21 cellular contexts compared by ENCODE assay signal in genomic region chrX:13697976-13698375, GRCh38. TPM values are rescaled to one million over a fixed set of nuclear protein-coding genes. Genes with fewer than 3 reads are reported as not detected.
DNase-seq lines count a peak whose midpoint lies in the region; ATAC-seq and TF ChIP-seq lines count a peak whose summit lies in the region.
"Had no signal": no experiment of that assay in that cellular context is flagged by ENCODE, and none has a peak within 500 bp of the region (broad histone marks: within the 10 kb centered on the region; RNA-seq: fewer than 3 reads in every experiment).

No MANE protein-coding gene starts in this region.

- no peaks in the 10 kb centered on the region for H3K9me3 Mint-ChIP-seq in effector memory CD8-positive, alpha-beta T cell
- H3K9me3 Mint-ChIP-seq in type B pancreatic cell: no peaks in the 10 kb centered on the region
- H3K9me3 Mint-ChIP-seq: activated naive CD4-positive, alpha-beta T cell treated with anti-CD3 and anti-CD28 coated beads, Interleukin-2, amount 50 U/mL, for 24 hours; activated T-cell treated with anti-CD3 and anti-CD28 coated beads, Interleukin-2, amount 50 U/mL, for 72 hours; HFFc6; nephron; stimulated activated naive CD8-positive, alpha-beta T cell treated with anti-CD3 and anti-CD28 coated beads, Interleukin-15, Interleukin-2, amounts not matched to agents 100 ng/mL and 50 ng/mL, for 24 hours; T-helper 2 cell treated with Interferon-gamma antibody and Interleukin-4, amounts not matched to agents 5 μg/mL and 100 μg/mL, for 36 hours had no signal

- H3K36me3 Mint-ChIP-seq in effector memory CD8-positive, alpha-beta T cell (ENCODE audit: insufficient read depth): peaks cover 4% of the 10 kb centered on the region
- H3K36me3 Mint-ChIP-seq in type B pancreatic cell: peaks cover 18% of the 10 kb centered on the region

- H3K27ac ChIP-seq in HL-60 (replicated peaks) (peak overlapping the region; percentile 39; the same call in 1 of the 2 replicates), aorta (ENCODE audit: low read depth in 1 of 2, low read length in 2 of 2) (no peak overlapping the region)
- H3K27ac ChIP-seq: SK-N-MC had no signal

- no peaks in the 10 kb centered on the region for H3K27me3 Mint-ChIP-seq in effector memory CD8-positive, alpha-beta T cell
- H3K27me3 Mint-ChIP-seq in type B pancreatic cell: no peaks in the 10 kb centered on the region
- H3K27me3 Mint-ChIP-seq: activated naive CD4-positive, alpha-beta T cell treated with anti-CD3 and anti-CD28 coated beads, Interleukin-2, amount 50 U/mL, for 24 hours; stimulated activated naive CD8-positive, alpha-beta T cell treated with anti-CD3 and anti-CD28 coated beads, Interleukin-15, Interleukin-2, amounts not matched to agents 100 ng/mL and 50 ng/mL, for 24 hours had no signal

- intact Hi-C loops in aorta (cut with DNase I): no loop called here

- H3K4me1 ChIP-seq in aorta (ENCODE audit: control insufficient read depth in 1 of 2, insufficient read depth in 2 of 2, low read length in 2 of 2): peaks cover 2 to 13% of the 10 kb centered on the region in 2 donors

- DNase-seq in HL-60 (ENCODE audit: low read depth in 1 of 2, low spot score in 1 of 2): no peak
- DNase-seq in effector memory CD8-positive, alpha-beta T cell: no peak
- DNase-seq in type B pancreatic cell (ENCODE audit: extremely low spot score, unreplicated experiment): no peak
- no peak for DNase-seq in C1 segment of cervical spinal cord (lab: John Stamatoyannopoulos, UW)
- no peak for DNase-seq in aorta
- DNase-seq: activated T-cell treated with anti-CD3 and anti-CD28 coated beads, Interleukin-2, amount 50 U/mL, for 72 hours; endodermal cell; head of caudate nucleus; HFFc6; NCI-H146; NCI-H774; stimulated activated CD4-positive, alpha-beta T cell treated with anti-CD3 and anti-CD28 coated beads, Interleukin-1b, Interleukin-23, amount 100 ng/mL, for 48 hours; transverse colon had no signal

- H3K9me3 ChIP-seq in aorta (ENCODE audit: control insufficient read depth, low read length): no peaks in the 10 kb centered on the region
- H3K9me3 ChIP-seq: transverse colon had no signal

- H3K4me3 Mint-ChIP-seq in effector memory CD8-positive, alpha-beta T cell: no peak overlapping the region
- no peak overlapping the region for H3K4me3 Mint-ChIP-seq in type B pancreatic cell
- H3K4me3 Mint-ChIP-seq: endodermal cell; HFFc6; nephron; stimulated activated naive CD8-positive, alpha-beta T cell treated with anti-CD3 and anti-CD28 coated beads, Interleukin-15, Interleukin-2, amounts not matched to agents 100 ng/mL and 50 ng/mL, for 24 hours; T-helper 2 cell treated with Interferon-gamma antibody and Interleukin-4, amounts not matched to agents 5 μg/mL and 100 μg/mL, for 36 hours had no signal

- H3K36me3 ChIP-seq in aorta (ENCODE audit: control insufficient read depth in 1 of 2, insufficient read depth in 2 of 2, low read length in 1 of 2): no peaks in the 10 kb centered on the region
- H3K36me3 ChIP-seq: transverse colon had no signal

- WGBS in aorta, 2 donors: 92 to 100% methylated on average over 1 of the region's 1 CpG

- H3K4me3 ChIP-seq in HL-60 (replicated peaks; ENCODE audit: insufficient read depth, low read length) (no peak overlapping the region), aorta (ENCODE audit: low read length in 2 of 2) (no peak overlapping the region)
- H3K4me3 ChIP-seq: SK-N-MC, transverse colon had no signal

- H3K27ac Mint-ChIP-seq in effector memory CD8-positive, alpha-beta T cell: peak overlapping the region; percentile 81 to 89
- H3K27ac Mint-ChIP-seq in type B pancreatic cell: peak overlapping the region; percentile 61
- H3K27ac Mint-ChIP-seq: endodermal cell; HFFc6; nephron; T-helper 2 cell treated with Interferon-gamma antibody and Interleukin-4, amounts not matched to agents 5 μg/mL and 100 μg/mL, for 36 hours had no signal

- no peak for TF ChIP-seq CTCF in HL-60 (IDR thresholded peaks at IDR 0.05; ENCODE audit: insufficient read depth, low read length)
- no peak for TF ChIP-seq CTCF in type B pancreatic cell (conservative IDR thresholded peaks at IDR 0.05)

- H3K4me1 Mint-ChIP-seq in effector memory CD8-positive, alpha-beta T cell (ENCODE audit: low read depth in 2 of 2): peaks cover 48 to 56% of the 10 kb centered on the region in 2 donors
- peaks cover 12% of the 10 kb centered on the region for H3K4me1 Mint-ChIP-seq in type B pancreatic cell (ENCODE audit: unreplicated experiment)

- H3K27me3 ChIP-seq in HL-60 (ENCODE audit: insufficient read depth, poor library complexity, severe bottlenecking) (no peaks in the 10 kb centered on the region), aorta (ENCODE audit: control insufficient read depth in 1 of 2, insufficient read depth in 2 of 2, low read length in 1 of 2) (no peaks in the 10 kb centered on the region)
- H3K27me3 ChIP-seq: transverse colon had no signal

- ATAC-seq in GM18868 (IDR thresholded peaks at IDR 0.05; ENCODE audit: unreplicated experiment): peak; percentile 16
- no peak for ATAC-seq in effector memory CD8-positive, alpha-beta T cell (replicated peaks)
- no peak for ATAC-seq in HG03439 (IDR thresholded peaks at IDR 0.05; ENCODE audit: unreplicated experiment)
- ATAC-seq in aorta (ENCODE audit: low FRiP score): no peak
- ATAC-seq: Panc1 had no signal

RNA-seq across cellular contexts. Expression of gene RAB9A, which starts 9.0 kb away (rescaled TPM):
- total RNA-seq in type B pancreatic cell (ENCODE audit: low replicate concordance) (26.4 and 43.3 TPM in 2 replicates), aorta (10 to 100 TPM; 18.2 to 26.2 TPM)
- 10 to 100 TPM; 18.7 to 21.7 TPM for polyA plus RNA-seq in aorta

RNA-seq across cellular contexts. Expression of gene TRAPPC2, which starts 36.4 kb away (rescaled TPM):
- total RNA-seq in type B pancreatic cell (ENCODE audit: low replicate concordance) (15.5 and 21.5 TPM in 2 replicates), aorta (10 to 100 TPM; 17.4 to 18.5 TPM)
- polyA plus RNA-seq in aorta: 10 to 100 TPM in 1 of 2 donors, 1 to 10 TPM in 1; 6.5 to 13.3 TPM

RNA-seq across cellular contexts. Expression of gene OFD1, which starts 36.6 kb away (rescaled TPM):
- total RNA-seq in type B pancreatic cell (ENCODE audit: low replicate concordance): 37.7 and 42.3 TPM in 2 replicates
- 10 to 100 TPM; 23.8 to 34.6 TPM for total RNA-seq in aorta
- 10 to 100 TPM in 1 of 2 donors, 1 to 10 TPM in 1; 8.4 to 61.6 TPM for polyA plus RNA-seq in aorta

RNA-seq across cellular contexts. Expression of gene TCEANC, which starts 45.0 kb away (rescaled TPM):
- 2.7 and 4.6 TPM in 2 replicates for total RNA-seq in type B pancreatic cell (ENCODE audit: low replicate concordance)
- 1 to 10 TPM; 2.3 to 3.9 TPM for total RNA-seq in aorta
- polyA plus RNA-seq in aorta: 1 to 10 TPM; 1.5 to 2.8 TPM
